23 cellular contexts compared by ENCODE assay signal in the genomic region with DNA sequence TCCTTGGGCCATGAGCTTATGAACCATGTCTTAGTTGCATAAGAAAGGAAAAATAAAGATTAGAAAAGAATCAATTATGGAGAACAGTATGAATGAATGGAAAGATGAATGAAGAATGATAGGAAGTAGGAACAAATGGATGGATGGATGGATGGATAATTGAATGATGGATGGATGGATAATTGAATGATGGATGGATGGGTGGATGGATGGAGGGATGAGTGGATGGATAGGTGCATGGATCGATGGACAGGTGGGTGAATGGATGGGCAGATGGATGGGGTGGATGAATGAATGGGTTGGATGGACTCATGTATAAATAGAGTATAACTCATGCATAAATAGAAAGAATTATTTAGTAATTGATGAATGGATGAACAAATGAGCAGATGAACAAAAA. TPM values are rescaled to one million over a fixed set of nuclear protein-coding genes. Genes with fewer than 3 reads are reported as not detected.
DNase-seq lines count a peak whose midpoint lies in the region; FAIRE-seq and TF ChIP-seq lines count a peak whose summit lies in the region.
"Had no signal": no experiment of that assay in that cellular context is flagged by ENCODE, and none has a peak within 500 bp of the region (broad histone marks: within the 10 kb centered on the region; RNA-seq: fewer than 3 reads in every experiment).

No MANE protein-coding gene starts in this region.

- H3K9me3 ChIP-seq in HEK293 (ENCODE audit: control insufficient read depth, insufficient read depth, low read depth, low read length) (no peaks in the 10 kb centered on the region), neutrophil (no peaks in the 10 kb centered on the region)
- H3K9me3 ChIP-seq: BE2C, BLaER1, Caco-2 had no signal

- H3K4me3 ChIP-seq in HEK293 (ENCODE audit: low read depth, low read length) = no peak overlapping the region
- no peak overlapping the region for H3K4me3 ChIP-seq in neutrophil (ENCODE audit: low read depth in 1 of 2, low read length in 1 of 2)
- H3K4me3 ChIP-seq: BLaER1, GM12878 had no signal

- H3K36me3 ChIP-seq in HEK293 (ENCODE audit: control insufficient read depth in 2 of 2, insufficient read depth in 1 of 2, low read length in 2 of 2) (no peaks in the 10 kb centered on the region), neutrophil (peaks cover 96% of the 10 kb centered on the region)
- H3K36me3 ChIP-seq: BE2C, BLaER1 had no signal

- no peak for FAIRE-seq in GM12891 (lab: Jason Lieb, UNC)
- FAIRE-seq: A204.1, D721Med, G401.6, GM12878, GM19239 had no signal

- no peak overlapping the region for H3K27ac ChIP-seq in HEK293 (ENCODE audit: extremely low read depth, low read depth, low read length)
- peak overlapping the region; percentile 100 for H3K27ac ChIP-seq in neutrophil
- H3K27ac ChIP-seq: BLaER1 had no signal

- TF ChIP-seq CTCF in HEK293 (tag by site-specific recombination; IDR thresholded peaks at IDR 0.05) (no peak), neutrophil (IDR thresholded peaks at IDR 0.05) (no peak)

- DNase-seq in GM12891 (ENCODE audit: insufficient read length, low spot score) = no peak
- no peak for DNase-seq in CD1c-positive myeloid dendritic cell (ENCODE audit: extremely low spot score)
- DNase-seq in stimulated activated CD4-positive, alpha-beta T cell treated with anti-CD3 and anti-CD28 coated beads, Interleukin-2, amount 100 ng/mL, for 48 hours = no peak
- DNase-seq: 8988T; ACHN; BE2C; C1 segment of cervical spinal cord; Caco-2; Calu3; CD4-positive, alpha-beta T cell; CD8-positive, alpha-beta T cell; DMS79 treated with DMSO at 0.1 percent for 48 hours; GF-D8 had no signal

- POLR2A ChIA-PET in HEK293 (lab: Yijun Ruan, JAX) = no interaction called here

- H3K27me3 ChIP-seq in neutrophil = no peaks in the 10 kb centered on the region
- H3K27me3 ChIP-seq: BE2C had no signal

- CTCF ChIA-PET in HEK293 (lab: Yijun Ruan, JAX) = interaction anchor here (0.5 to 1.0 kb wide), 5 partner anchors 19 to 453 kb away, joined by 3 to 7 read pairs (median 3); no protein-coding TSS in a partner anchor

- TF ChIP-seq POLR2A in GM12891 (IDR thresholded peaks at IDR 0.05; ENCODE audit: low read depth, low read length) = 0 out of 2 replicates have a peak, but pooled peaks have one; percentile 10

- H3K4me1 ChIP-seq in HEK293 (ENCODE audit: control insufficient read depth, insufficient read depth, low read length) = no peaks in the 10 kb centered on the region
- H3K4me1 ChIP-seq in neutrophil (ENCODE audit: control insufficient read depth in 1 of 2, insufficient read depth in 1 of 2, low read depth in 1 of 2, low read length in 1 of 2) = peaks cover 76 to 100% of the 10 kb centered on the region in 2 experiments

TF ChIP-seq in GM12891, 5 proteins besides CTCF, POLR2A, EP300 and RAD21:
- TF ChIP-seq POLR2AphosphoS5 (IDR thresholded peaks at IDR 0.05; ENCODE audit: low read depth, low read length) = no peak

TF ChIP-seq in HEK293, 187 proteins besides CTCF, POLR2A, EP300 and RAD21:
- TF ChIP-seq ZNF366 (tag by site-specific recombination; conservative IDR thresholded peaks at IDR 0.05) = peak; percentile 91
- TF ChIP-seq ZBTB17 (tag by site-specific recombination; IDR thresholded peaks at IDR 0.05) = peak; percentile 76
- TF ChIP-seq ZNF19 (tag by site-specific recombination; IDR thresholded peaks at IDR 0.05; ENCODE audit: low read depth) = no peak
- TF ChIP-seq ZNF596 (tag by site-specific recombination; IDR thresholded peaks at IDR 0.05) = no peak

RNA-seq across cellular contexts. Expression of a gene that starts 7.2 kb away (rescaled TPM):
- 602 TPM for polyA plus RNA-seq in GM12891 (2012; ENCODE audit: low read depth, missing spikeins)
- polyA plus RNA-seq: AG04450 had no signal

RNA-seq across cellular contexts. Expression of a gene that starts 21.3 kb away (rescaled TPM):
- polyA plus RNA-seq in GM12891 (2012; ENCODE audit: low read depth, missing spikeins) = 0.46 TPM
- polyA plus RNA-seq: AG04450 had no signal

RNA-seq across cellular contexts. Expression of a gene that starts 25.3 kb away (rescaled TPM):
- 0.60 TPM for polyA plus RNA-seq in GM12891 (2012; ENCODE audit: low read depth, missing spikeins)
- polyA plus RNA-seq: AG04450, CD14-positive monocyte had no signal

RNA-seq across cellular contexts. Expression of a gene that starts 31.6 kb away (rescaled TPM):
- polyA plus RNA-seq in GM12891 (2012; ENCODE audit: low read depth, missing spikeins) = 5.7 TPM
- polyA plus RNA-seq: AG04450, CD14-positive monocyte had no signal

RNA-seq across cellular contexts. Expression of a gene that starts 59.4 kb away (rescaled TPM):
- polyA plus RNA-seq in GM12891 (2012; ENCODE audit: low read depth, missing spikeins) = 1.5 TPM
- polyA plus RNA-seq: AG04450, CD14-positive monocyte had no signal
